1 cellular context compared by ENCODE assay signal in the genomic region with DNA sequence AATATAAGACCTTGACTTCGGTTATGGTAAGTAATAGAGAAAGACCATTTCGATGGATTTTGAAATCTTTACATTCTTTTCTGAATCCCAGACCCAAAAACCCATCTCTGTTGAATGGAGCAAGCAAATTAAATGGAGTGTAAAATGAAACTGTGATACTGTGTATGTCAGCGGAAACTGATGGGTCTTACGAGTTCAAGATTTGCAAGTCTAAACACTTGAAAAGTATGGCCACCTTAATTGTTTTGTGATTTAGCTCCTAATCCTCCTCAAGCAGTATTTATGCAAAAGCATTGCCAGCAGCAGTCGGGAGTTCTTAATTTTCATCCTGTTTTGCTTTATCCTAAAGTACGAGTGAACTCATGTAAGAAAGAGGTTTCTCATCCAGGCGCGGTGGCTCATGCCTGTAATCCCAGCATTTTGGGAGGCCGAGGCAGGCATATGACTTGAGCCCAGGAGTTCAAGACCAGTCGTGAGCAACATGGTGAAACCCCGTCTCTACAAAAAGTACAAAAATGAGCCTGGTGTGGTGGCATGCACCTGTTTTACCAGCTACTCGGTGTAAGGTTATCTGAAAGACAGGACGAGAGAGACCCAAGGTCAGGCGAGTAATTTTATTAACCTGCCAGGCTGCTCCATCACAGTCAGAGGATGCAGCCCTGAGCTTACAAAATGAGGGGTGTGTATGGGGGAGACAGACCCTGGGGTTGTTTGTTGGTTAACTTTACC.
TF ChIP-seq lines count a peak whose summit lies in the region.

No MANE protein-coding gene starts in this region.

TF ChIP-seq in GM23338, 12 proteins besides CTCF, POLR2A, EP300 and RAD21:
- TF ChIP-seq ETS1 (IDR thresholded peaks at IDR 0.05) (no peak), ZNF114 (CRISPR knock-in tag; IDR thresholded peaks at IDR 0.05) (no peak), JUNB (IDR thresholded peaks at IDR 0.05; ENCODE audit: unreplicated experiment) (no peak), EZH2phosphoT487 (IDR thresholded peaks at IDR 0.05; ENCODE audit: unreplicated experiment) (no peak), EZH2 (IDR thresholded peaks at IDR 0.05; ENCODE audit: low read depth, unreplicated experiment) (no peak), POLR2AphosphoS5 (IDR thresholded peaks at IDR 0.05; ENCODE audit: low read depth) (no peak), ZNF331 (CRISPR knock-in tag; IDR thresholded peaks at IDR 0.05; ENCODE audit: low read depth) (no peak)
- TF ChIP-seq, protein P1, sequence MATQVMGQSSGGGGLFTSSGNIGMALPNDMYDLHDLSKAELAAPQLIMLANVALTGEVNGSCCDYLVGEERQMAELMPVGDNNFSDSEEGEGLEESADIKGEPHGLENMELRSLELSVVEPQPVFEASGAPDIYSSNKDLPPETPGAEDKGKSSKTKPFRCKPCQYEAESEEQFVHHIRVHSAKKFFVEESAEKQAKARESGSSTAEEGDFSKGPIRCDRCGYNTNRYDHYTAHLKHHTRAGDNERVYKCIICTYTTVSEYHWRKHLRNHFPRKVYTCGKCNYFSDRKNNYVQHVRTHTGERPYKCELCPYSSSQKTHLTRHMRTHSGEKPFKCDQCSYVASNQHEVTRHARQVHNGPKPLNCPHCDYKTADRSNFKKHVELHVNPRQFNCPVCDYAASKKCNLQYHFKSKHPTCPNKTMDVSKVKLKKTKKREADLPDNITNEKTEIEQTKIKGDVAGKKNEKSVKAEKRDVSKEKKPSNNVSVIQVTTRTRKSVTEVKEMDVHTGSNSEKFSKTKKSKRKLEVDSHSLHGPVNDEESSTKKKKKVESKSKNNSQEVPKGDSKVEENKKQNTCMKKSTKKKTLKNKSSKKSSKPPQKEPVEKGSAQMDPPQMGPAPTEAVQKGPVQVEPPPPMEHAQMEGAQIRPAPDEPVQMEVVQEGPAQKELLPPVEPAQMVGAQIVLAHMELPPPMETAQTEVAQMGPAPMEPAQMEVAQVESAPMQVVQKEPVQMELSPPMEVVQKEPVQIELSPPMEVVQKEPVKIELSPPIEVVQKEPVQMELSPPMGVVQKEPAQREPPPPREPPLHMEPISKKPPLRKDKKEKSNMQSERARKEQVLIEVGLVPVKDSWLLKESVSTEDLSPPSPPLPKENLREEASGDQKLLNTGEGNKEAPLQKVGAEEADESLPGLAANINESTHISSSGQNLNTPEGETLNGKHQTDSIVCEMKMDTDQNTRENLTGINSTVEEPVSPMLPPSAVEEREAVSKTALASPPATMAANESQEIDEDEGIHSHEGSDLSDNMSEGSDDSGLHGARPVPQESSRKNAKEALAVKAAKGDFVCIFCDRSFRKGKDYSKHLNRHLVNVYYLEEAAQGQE (IDR thresholded peaks at IDR 0.05; ENCODE audit: unreplicated experiment) = no peak
- TF ChIP-seq, protein P2, sequence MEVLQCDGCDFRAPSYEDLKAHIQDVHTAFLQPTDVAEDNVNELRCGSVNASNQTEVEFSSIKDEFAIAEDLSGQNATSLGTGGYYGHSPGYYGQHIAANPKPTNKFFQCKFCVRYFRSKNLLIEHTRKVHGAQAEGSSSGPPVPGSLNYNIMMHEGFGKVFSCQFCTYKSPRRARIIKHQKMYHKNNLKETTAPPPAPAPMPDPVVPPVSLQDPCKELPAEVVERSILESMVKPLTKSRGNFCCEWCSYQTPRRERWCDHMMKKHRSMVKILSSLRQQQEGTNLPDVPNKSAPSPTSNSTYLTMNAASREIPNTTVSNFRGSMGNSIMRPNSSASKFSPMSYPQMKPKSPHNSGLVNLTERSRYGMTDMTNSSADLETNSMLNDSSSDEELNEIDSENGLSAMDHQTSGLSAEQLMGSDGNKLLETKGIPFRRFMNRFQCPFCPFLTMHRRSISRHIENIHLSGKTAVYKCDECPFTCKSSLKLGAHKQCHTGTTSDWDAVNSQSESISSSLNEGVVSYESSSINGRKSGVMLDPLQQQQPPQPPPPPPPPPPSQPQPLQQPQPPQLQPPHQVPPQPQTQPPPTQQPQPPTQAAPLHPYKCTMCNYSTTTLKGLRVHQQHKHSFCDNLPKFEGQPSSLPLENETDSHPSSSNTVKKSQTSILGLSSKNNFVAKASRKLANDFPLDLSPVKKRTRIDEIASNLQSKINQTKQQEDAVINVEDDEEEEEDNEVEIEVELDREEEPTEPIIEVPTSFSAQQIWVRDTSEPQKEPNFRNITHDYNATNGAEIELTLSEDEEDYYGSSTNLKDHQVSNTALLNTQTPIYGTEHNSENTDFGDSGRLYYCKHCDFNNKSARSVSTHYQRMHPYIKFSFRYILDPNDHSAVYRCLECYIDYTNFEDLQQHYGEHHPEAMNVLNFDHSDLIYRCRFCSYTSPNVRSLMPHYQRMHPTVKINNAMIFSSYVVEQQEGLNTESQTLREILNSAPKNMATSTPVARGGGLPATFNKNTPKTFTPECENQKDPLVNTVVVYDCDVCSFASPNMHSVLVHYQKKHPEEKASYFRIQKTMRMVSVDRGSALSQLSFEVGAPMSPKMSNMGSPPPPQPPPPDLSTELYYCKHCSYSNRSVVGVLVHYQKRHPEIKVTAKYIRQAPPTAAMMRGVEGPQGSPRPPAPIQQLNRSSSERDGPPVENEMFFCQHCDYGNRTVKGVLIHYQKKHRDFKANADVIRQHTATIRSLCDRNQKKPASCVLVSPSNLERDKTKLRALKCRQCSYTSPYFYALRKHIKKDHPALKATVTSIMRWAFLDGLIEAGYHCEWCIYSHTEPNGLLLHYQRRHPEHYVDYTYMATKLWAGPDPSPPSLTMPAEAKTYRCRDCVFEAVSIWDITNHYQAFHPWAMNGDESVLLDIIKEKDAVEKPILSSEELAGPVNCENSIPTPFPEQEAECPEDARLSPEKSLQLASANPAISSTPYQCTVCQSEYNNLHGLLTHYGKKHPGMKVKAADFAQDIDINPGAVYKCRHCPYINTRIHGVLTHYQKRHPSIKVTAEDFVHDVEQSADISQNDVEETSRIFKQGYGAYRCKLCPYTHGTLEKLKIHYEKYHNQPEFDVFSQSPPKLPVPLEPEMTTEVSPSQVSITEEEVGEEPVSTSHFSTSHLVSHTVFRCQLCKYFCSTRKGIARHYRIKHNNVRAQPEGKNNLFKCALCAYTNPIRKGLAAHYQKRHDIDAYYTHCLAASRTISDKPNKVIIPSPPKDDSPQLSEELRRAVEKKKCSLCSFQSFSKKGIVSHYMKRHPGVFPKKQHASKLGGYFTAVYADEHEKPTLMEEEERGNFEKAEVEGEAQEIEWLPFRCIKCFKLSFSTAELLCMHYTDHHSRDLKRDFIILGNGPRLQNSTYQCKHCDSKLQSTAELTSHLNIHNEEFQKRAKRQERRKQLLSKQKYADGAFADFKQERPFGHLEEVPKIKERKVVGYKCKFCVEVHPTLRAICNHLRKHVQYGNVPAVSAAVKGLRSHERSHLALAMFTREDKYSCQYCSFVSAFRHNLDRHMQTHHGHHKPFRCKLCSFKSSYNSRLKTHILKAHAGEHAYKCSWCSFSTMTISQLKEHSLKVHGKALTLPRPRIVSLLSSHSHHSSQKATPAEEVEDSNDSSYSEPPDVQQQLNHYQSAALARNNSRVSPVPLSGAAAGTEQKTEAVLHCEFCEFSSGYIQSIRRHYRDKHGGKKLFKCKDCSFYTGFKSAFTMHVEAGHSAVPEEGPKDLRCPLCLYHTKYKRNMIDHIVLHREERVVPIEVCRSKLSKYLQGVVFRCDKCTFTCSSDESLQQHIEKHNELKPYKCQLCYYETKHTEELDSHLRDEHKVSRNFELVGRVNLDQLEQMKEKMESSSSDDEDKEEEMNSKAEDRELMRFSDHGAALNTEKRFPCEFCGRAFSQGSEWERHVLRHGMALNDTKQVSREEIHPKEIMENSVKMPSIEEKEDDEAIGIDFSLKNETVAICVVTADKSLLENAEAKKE (CRISPR knock-in tag; IDR thresholded peaks at IDR 0.05) = no peak
